Comparison of ENCODE assay signal across 8 cellular contexts in genomic region chr11:67401495-67402191, GRCh38. TPM values are rescaled to one million over a fixed set of nuclear protein-coding genes. Genes with fewer than 3 reads are reported as not detected.
DNase-seq lines count a peak whose midpoint lies in the region; ATAC-seq, FAIRE-seq and TF ChIP-seq lines count a peak whose summit lies in the region.

PPP1CA (minus strand) TSS chr11:67401858; CDS start chr11:67401782, 76 bp downstream.

- ATAC-seq in HG02852 (IDR thresholded peaks at IDR 0.05; ENCODE audit: unreplicated experiment): peak; percentile 63
- ATAC-seq in left ventricle myocardium superior: peak; percentile 87

- under 1% methylated on average over 73 of the region's 73 CpGs for WGBS in urinary bladder

- peak; percentile 83; the same call in 1 of the 2 replicates for TF ChIP-seq POLR2A in GM12892 (IDR thresholded peaks at IDR 0.05; ENCODE audit: low read depth, low read length)

- peak; percentile 99 for FAIRE-seq in GM12892 (lab: Jason Lieb, UNC)

- H3K4me1 ChIP-seq in urinary bladder (ENCODE audit: insufficient read depth): no peaks in the 10 kb centered on the region

- peak within 1 kb of the TSS; percentile 89 for H3K27ac ChIP-seq in urinary bladder (ENCODE audit: low read depth)

- intact Hi-C loops in left ventricle myocardium superior (cut with micrococcal nuclease): no loop called here

- peak; percentile 98 for DNase-seq in GM12892 (ENCODE audit: insufficient read length)
- DNase-seq in NCI-H187 (lab: John Stamatoyannopoulos, UW): peak; percentile 45 to 71
- peak; percentile 85 to 93 (median 88) for DNase-seq in T-helper 2 cell
- DNase-seq in amygdala (lab: John Stamatoyannopoulos, UW): peak in 55 of 56 donors; percentile 46 to 95 (median 85)
- peak; percentile 95 for DNase-seq in left ventricle myocardium superior
- peak; percentile 51 for DNase-seq in pulmonary artery endothelial cell (ENCODE audit: low read depth, low spot score)

- peak within 1 kb of the TSS; percentile 85 for H3K4me3 ChIP-seq in urinary bladder (ENCODE audit: low read depth, low read length)

- peaks cover 17% of the 10 kb centered on the region for H3K36me3 ChIP-seq in urinary bladder (ENCODE audit: insufficient read depth)

RNA-seq across cellular contexts. Expression of gene PPP1CA, which starts in this region (rescaled TPM):
- 152 TPM for polyA plus RNA-seq in GM12892 (2012; ENCODE audit: missing spikeins)
- total RNA-seq in left ventricle myocardium superior: 106 TPM
- 239 and 250 TPM in 2 replicates for total RNA-seq in pulmonary artery endothelial cell
- total RNA-seq in urinary bladder: 70.6 TPM
- polyA plus RNA-seq in urinary bladder: 85.9 TPM

Comparison
In these comparisons a context has a peak if more than half of its experiments do, and no peak if none do; other contexts are left out.
1. Peak in every context shown above with its lines: DNase-seq, ATAC-seq, H3K4me3 ChIP-seq and H3K27ac ChIP-seq.